ENCODE assay signal across 1 cellular context in the genomic region with DNA sequence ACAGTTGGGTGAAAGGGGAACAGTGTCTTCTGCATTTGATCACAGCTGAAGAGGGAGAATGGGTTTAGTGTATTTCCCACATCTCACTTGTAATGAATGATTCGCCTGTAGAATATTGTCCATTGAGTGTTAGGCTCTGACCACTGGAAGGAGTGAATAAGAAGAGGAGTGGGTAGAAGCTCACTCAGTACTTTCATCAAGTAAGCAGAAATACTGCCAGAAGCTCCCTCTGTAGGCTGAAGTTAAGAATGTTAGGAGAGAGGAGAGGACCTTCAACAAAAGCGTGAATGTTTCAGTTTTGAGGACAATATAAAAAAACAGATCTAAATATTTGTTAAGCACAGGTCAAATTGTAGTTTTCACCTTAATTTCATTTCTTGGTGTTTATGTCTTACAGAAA.
TF ChIP-seq lines count a peak whose summit lies in the region.

No MANE protein-coding gene starts in this region.

TF ChIP-seq in K562, 482 proteins besides CTCF, POLR2A, EP300 and RAD21:
- TF ChIP-seq CHD2 (IDR thresholded peaks at IDR 0.05; ENCODE audit: low read depth, low read length) (no peak), ZNF785 (CRISPR knock-in tag; IDR thresholded peaks at IDR 0.05) (no peak), ZNF586 (CRISPR knock-in tag; conservative IDR thresholded peaks at IDR 0.05) (no peak), ZNF282 (CRISPR knock-in tag; IDR thresholded peaks at IDR 0.05) (no peak), ZNF79 (CRISPR knock-in tag; IDR thresholded peaks at IDR 0.05; ENCODE audit: low read depth) (no peak), FOXK2 (conservative IDR thresholded peaks at IDR 0.05 in 1 of 2, IDR thresholded peaks at IDR 0.05 in 1 of 2; ENCODE audit: low read depth in 2 of 2) (no peak), TSC22D4 (tag; IDR thresholded peaks at IDR 0.05) (no peak), SNIP1 (IDR thresholded peaks at IDR 0.05; ENCODE audit: low read depth) (no peak), LEF1 (IDR thresholded peaks at IDR 0.05) (no peak), SMAD3 (CRISPR knock-in tag; conservative IDR thresholded peaks at IDR 0.05) (no peak), THAP12 (CRISPR knock-in tag; IDR thresholded peaks at IDR 0.05) (no peak), YY1 (IDR thresholded peaks at IDR 0.05; ENCODE audit: borderline replicate concordance in 1 of 3, control insufficient read depth in 1 of 3, extremely low read depth in 1 of 3, insufficient read depth in 3 of 3, insufficient read length in 1 of 3, insufficient replicate concordance in 2 of 3, low read depth in 1 of 3, low read length in 2 of 3) (no peak)
- TF ChIP-seq, protein P1, sequence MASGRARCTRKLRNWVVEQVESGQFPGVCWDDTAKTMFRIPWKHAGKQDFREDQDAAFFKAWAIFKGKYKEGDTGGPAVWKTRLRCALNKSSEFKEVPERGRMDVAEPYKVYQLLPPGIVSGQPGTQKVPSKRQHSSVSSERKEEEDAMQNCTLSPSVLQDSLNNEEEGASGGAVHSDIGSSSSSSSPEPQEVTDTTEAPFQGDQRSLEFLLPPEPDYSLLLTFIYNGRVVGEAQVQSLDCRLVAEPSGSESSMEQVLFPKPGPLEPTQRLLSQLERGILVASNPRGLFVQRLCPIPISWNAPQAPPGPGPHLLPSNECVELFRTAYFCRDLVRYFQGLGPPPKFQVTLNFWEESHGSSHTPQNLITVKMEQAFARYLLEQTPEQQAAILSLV (tag; IDR thresholded peaks at IDR 0.05) = no peak
- TF ChIP-seq, protein P2, sequence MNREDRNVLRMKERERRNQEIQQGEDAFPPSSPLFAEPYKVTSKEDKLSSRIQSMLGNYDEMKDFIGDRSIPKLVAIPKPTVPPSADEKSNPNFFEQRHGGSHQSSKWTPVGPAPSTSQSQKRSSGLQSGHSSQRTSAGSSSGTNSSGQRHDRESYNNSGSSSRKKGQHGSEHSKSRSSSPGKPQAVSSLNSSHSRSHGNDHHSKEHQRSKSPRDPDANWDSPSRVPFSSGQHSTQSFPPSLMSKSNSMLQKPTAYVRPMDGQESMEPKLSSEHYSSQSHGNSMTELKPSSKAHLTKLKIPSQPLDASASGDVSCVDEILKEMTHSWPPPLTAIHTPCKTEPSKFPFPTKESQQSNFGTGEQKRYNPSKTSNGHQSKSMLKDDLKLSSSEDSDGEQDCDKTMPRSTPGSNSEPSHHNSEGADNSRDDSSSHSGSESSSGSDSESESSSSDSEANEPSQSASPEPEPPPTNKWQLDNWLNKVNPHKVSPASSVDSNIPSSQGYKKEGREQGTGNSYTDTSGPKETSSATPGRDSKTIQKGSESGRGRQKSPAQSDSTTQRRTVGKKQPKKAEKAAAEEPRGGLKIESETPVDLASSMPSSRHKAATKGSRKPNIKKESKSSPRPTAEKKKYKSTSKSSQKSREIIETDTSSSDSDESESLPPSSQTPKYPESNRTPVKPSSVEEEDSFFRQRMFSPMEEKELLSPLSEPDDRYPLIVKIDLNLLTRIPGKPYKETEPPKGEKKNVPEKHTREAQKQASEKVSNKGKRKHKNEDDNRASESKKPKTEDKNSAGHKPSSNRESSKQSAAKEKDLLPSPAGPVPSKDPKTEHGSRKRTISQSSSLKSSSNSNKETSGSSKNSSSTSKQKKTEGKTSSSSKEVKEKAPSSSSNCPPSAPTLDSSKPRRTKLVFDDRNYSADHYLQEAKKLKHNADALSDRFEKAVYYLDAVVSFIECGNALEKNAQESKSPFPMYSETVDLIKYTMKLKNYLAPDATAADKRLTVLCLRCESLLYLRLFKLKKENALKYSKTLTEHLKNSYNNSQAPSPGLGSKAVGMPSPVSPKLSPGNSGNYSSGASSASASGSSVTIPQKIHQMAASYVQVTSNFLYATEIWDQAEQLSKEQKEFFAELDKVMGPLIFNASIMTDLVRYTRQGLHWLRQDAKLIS (CRISPR knock-in tag; IDR thresholded peaks at IDR 0.05) = no peak
TF ChIP-seq in K562: peak in this region for 0.
